In genomic region chr20:37418591-37418990, GRCh38 we compare ENCODE assay signal across 1 cellular context.
TF ChIP-seq lines count a peak whose summit lies in the region.

No MANE protein-coding gene starts in this region.

TF ChIP-seq in HepG2, 621 proteins besides CTCF, POLR2A, EP300 and RAD21 (continued from another document):
- TF ChIP-seq CSRNP1 (CRISPR knock-in tag; IDR thresholded peaks at IDR 0.05) = no peak
- TF ChIP-seq HMGXB4 (CRISPR knock-in tag; IDR thresholded peaks at IDR 0.05; ENCODE audit: borderline replicate concordance in 1 of 2, low read depth in 1 of 2) = no peak
- TF ChIP-seq ZNF713 (CRISPR knock-in tag; IDR thresholded peaks at IDR 0.05) = no peak
- TF ChIP-seq NONO (IDR thresholded peaks at IDR 0.05) = 0 out of 2 replicates have a peak, but pooled peaks have one; percentile 18
- TF ChIP-seq NONO (CRISPR knock-in tag; conservative IDR thresholded peaks at IDR 0.05) = no peak
- peak; percentile 4; the same call in 1 of the 2 replicates for TF ChIP-seq ZBTB40 (IDR thresholded peaks at IDR 0.05)
- TF ChIP-seq ZBTB40 (CRISPR knock-in tag; IDR thresholded peaks at IDR 0.05) = no peak
- no peak for TF ChIP-seq ELF1 (CRISPR knock-in tag; IDR thresholded peaks at IDR 0.05)
- TF ChIP-seq IRX3 (CRISPR knock-in tag; IDR thresholded peaks at IDR 0.05; ENCODE audit: borderline replicate concordance, low read depth) = no peak
- 0 out of 2 replicates have a peak, but pooled peaks have one; percentile 24 for TF ChIP-seq IKZF1 (IDR thresholded peaks at IDR 0.05)
- TF ChIP-seq MNT (IDR thresholded peaks at IDR 0.05) = no peak
- TF ChIP-seq ZNF775 (CRISPR knock-in tag; IDR thresholded peaks at IDR 0.05; ENCODE audit: borderline replicate concordance) = no peak
- TF ChIP-seq NFYB (CRISPR knock-in tag; IDR thresholded peaks at IDR 0.05) = no peak
- TF ChIP-seq PRPF4 (IDR thresholded peaks at IDR 0.05; ENCODE audit: low read depth, low read length, poor library complexity, severe bottlenecking) = no peak
- TF ChIP-seq FOXP4 (CRISPR knock-in tag; IDR thresholded peaks at IDR 0.05) = no peak
- no peak for TF ChIP-seq ETV6 (CRISPR knock-in tag; conservative IDR thresholded peaks at IDR 0.05)
- TF ChIP-seq SNAPC4 (CRISPR knock-in tag; IDR thresholded peaks at IDR 0.05) = no peak
- TF ChIP-seq ZC3H4 (CRISPR knock-in tag; IDR thresholded peaks at IDR 0.05; ENCODE audit: borderline replicate concordance) = no peak
- peak; percentile 4; the same call in 1 of the 2 replicates for TF ChIP-seq ARNT (IDR thresholded peaks at IDR 0.05)
- no peak for TF ChIP-seq CBFB (CRISPR knock-in tag; IDR thresholded peaks at IDR 0.05)
